26 cellular contexts compared by ENCODE assay signal in genomic region chr14:76055330-76055729, GRCh38.
"Had no signal": no experiment of that assay in that cellular context is flagged by ENCODE, and none has a peak within 500 bp of the region (broad histone marks: within the 10 kb centered on the region; RNA-seq: fewer than 3 reads in every experiment).

No MANE protein-coding gene starts in this region.

- ATAC-seq: effector memory CD8-positive, alpha-beta T cell; esophagus mucosa; gastrocnemius medialis; left cardiac atrium; left lung; left ventricle myocardium superior; lower lobe of right lung; mucosa of descending colon; naive thymus-derived CD8-positive, alpha-beta T cell had no signal

- H3K4me1 ChIP-seq: esophagus squamous epithelium, gastrocnemius medialis, left lung, lower lobe of right lung had no signal

- H3K27ac ChIP-seq: epithelial cell of prostate, esophagus squamous epithelium, gastrocnemius medialis, heart right ventricle, left lung, lower lobe of right lung had no signal

- H3K4me3 ChIP-seq: esophagus squamous epithelium, gastrocnemius medialis, heart right ventricle, left lung, lower lobe of right lung, mucosa of descending colon had no signal

- H3K9me3 ChIP-seq: esophagus squamous epithelium, gastrocnemius medialis, heart right ventricle, left lung, lower lobe of right lung, mucosa of descending colon had no signal

- FAIRE-seq: endometrium, islet of Langerhans, keratinocyte had no signal

- DNase-seq: cortex of kidney; effector CD8-positive, alpha-beta T cell; effector memory CD8-positive, alpha-beta T cell; endodermal cell; erythroblast; esophagus squamous epithelium; foreskin fibroblast; foreskin melanocyte; gastrocnemius medialis; glutamatergic neuron; head of caudate nucleus; heart right ventricle; hippocampal formation; left cardiac atrium; left lung; left ventricle myocardium superior; lower lobe of right lung; mesenchymal stem cell; mucosa of descending colon; naive B cell; naive thymus-derived CD8-positive, alpha-beta T cell had no signal

- H3K27me3 ChIP-seq: esophagus squamous epithelium, gastrocnemius medialis, heart right ventricle, left lung had no signal
